Comparison of ENCODE assay signal across 1 cellular context in genomic region chr18:78634061-78634696, GRCh38.
TF ChIP-seq lines count a peak whose summit lies in the region.

No MANE protein-coding gene starts in this region.

TF ChIP-seq in SK-N-SH treated with all-trans-retinoic acid at 6 μM for 48 hours, 23 proteins besides CTCF, POLR2A, EP300 and RAD21 (continued from another document):
- TF ChIP-seq CSRNP3 (CRISPR knock-in tag; IDR thresholded peaks at IDR 0.05) = no peak
- no peak for TF ChIP-seq ZFP30 (CRISPR knock-in tag; IDR thresholded peaks at IDR 0.05)
- no peak for TF ChIP-seq ZNF8 (CRISPR knock-in tag; IDR thresholded peaks at IDR 0.05)
- TF ChIP-seq ZNF565 (CRISPR knock-in tag; conservative IDR thresholded peaks at IDR 0.05; ENCODE audit: low read depth) = no peak
- TF ChIP-seq POU6F1 (CRISPR knock-in tag; IDR thresholded peaks at IDR 0.05; ENCODE audit: borderline replicate concordance, low read depth) = no peak
- no peak for TF ChIP-seq ARNTL (CRISPR knock-in tag; IDR thresholded peaks at IDR 0.05; ENCODE audit: borderline replicate concordance, low read depth)
- no peak for TF ChIP-seq BACH2 (CRISPR knock-in tag; IDR thresholded peaks at IDR 0.05; ENCODE audit: borderline replicate concordance)
